ENCODE assay signal across 19 cellular contexts in genomic region chr6:159578629-159579028, GRCh38.
A peak's percentile ranks its signal among the peaks of the same experiment; 100 is the strongest.
DNase-seq lines count a peak whose midpoint lies in the region; ATAC-seq, FAIRE-seq and TF ChIP-seq lines count a peak whose summit lies in the region.
"Had no signal": no experiment of that assay in that cellular context is flagged by ENCODE, and none has a peak within 500 bp of the region (broad histone marks: within the 10 kb centered on the region; RNA-seq: fewer than 3 reads in every experiment).

No MANE protein-coding gene starts in this region.

- no peak for DNase-seq in activated naive CD8-positive, alpha-beta T cell treated with anti-CD3 and anti-CD28 coated beads, Interleukin-2, amount 50 U/mL, for 24 hours
- no peak for DNase-seq in activated naive CD8-positive, alpha-beta T cell treated with anti-CD3 and anti-CD28 coated beads for 36 hours
- DNase-seq in RCC 7860 (ENCODE audit: low spot score) (peak; percentile 44), bronchial epithelial cell (ENCODE audit: low read depth) (peak; percentile 39), renal cortical epithelial cell (ENCODE audit: low read depth) (peak; percentile 59), activated T-cell treated with anti-CD3 and anti-CD28 coated beads for 4 hours (no peak), left lung (no peak), Right ventricle myocardium superior (no peak)
- DNase-seq: 8988T; CD8-positive, alpha-beta memory T cell; DMS 273 treated with DMSO at 0.1 percent for 48 hours; GOT3; NCI-H1105; NCI-H1694; NCI-H2107; NCI-H2227 treated with DMSO at 0.1 percent for 48 hours; SJCRH30 had no signal

- peaks cover 26% of the 10 kb centered on the region for H3K27me3 Mint-ChIP-seq in activated naive CD8-positive, alpha-beta T cell treated with anti-CD3 and anti-CD28 coated beads, Interleukin-2, amount 50 U/mL, for 24 hours
- peaks cover 20% of the 10 kb centered on the region for H3K27me3 Mint-ChIP-seq in activated naive CD8-positive, alpha-beta T cell treated with anti-CD3 and anti-CD28 coated beads for 36 hours

- H3K4me1 Mint-ChIP-seq in activated naive CD8-positive, alpha-beta T cell treated with anti-CD3 and anti-CD28 coated beads, Interleukin-2, amount 50 U/mL, for 24 hours: no peaks in the 10 kb centered on the region
- no peaks in the 10 kb centered on the region for H3K4me1 Mint-ChIP-seq in activated naive CD8-positive, alpha-beta T cell treated with anti-CD3 and anti-CD28 coated beads for 36 hours
- H3K4me1 Mint-ChIP-seq: CD8-positive, alpha-beta memory T cell had no signal

- TF ChIP-seq CTCF in bronchial epithelial cell (IDR thresholded peaks at IDR 0.05; ENCODE audit: insufficient read depth, low read length, severe bottlenecking) (no peak), left lung (IDR thresholded peaks at IDR 0.05) (no peak)

- H3K36me3 ChIP-seq in bronchial epithelial cell (ENCODE audit: control insufficient read depth, insufficient read depth, low read length) (no peaks in the 10 kb centered on the region), left lung (no peaks in the 10 kb centered on the region)
- H3K36me3 ChIP-seq: BLaER1 treated with 17β-estradiol and CSF1 and Interleukin-3, amounts not matched to agents 10 nM and 100 nM; SJCRH30 had no signal

- no peak overlapping the region for H3K27ac Mint-ChIP-seq in activated naive CD8-positive, alpha-beta T cell treated with anti-CD3 and anti-CD28 coated beads, Interleukin-2, amount 50 U/mL, for 24 hours
- no peak overlapping the region for H3K27ac Mint-ChIP-seq in activated naive CD8-positive, alpha-beta T cell treated with anti-CD3 and anti-CD28 coated beads for 36 hours
- H3K27ac Mint-ChIP-seq: CD8-positive, alpha-beta memory T cell had no signal

- no peaks in the 10 kb centered on the region for H3K9me3 ChIP-seq in left lung
- H3K9me3 ChIP-seq: SJCRH30 had no signal

- ATAC-seq in activated naive CD8-positive, alpha-beta T cell treated with anti-CD3 and anti-CD28 coated beads, Interleukin-2, amount 50 U/mL, for 24 hours: peak; percentile 45
- no peak for ATAC-seq in left lung
- ATAC-seq in Right ventricle myocardium superior (ENCODE audit: poor library complexity): no peak

- H3K27ac ChIP-seq in left lung: no peak overlapping the region
- H3K27ac ChIP-seq: BLaER1 treated with 17β-estradiol and CSF1 and Interleukin-3, amounts not matched to agents 10 nM and 100 nM; SJCRH30 had no signal

- H3K9me3 Mint-ChIP-seq in activated naive CD8-positive, alpha-beta T cell treated with anti-CD3 and anti-CD28 coated beads, Interleukin-2, amount 50 U/mL, for 24 hours: peaks cover 13% of the 10 kb centered on the region
- H3K9me3 Mint-ChIP-seq in activated naive CD8-positive, alpha-beta T cell treated with anti-CD3 and anti-CD28 coated beads for 36 hours: no peaks in the 10 kb centered on the region

- FAIRE-seq in RCC 7860 (lab: Jason Lieb, UNC): no peak
- FAIRE-seq in bronchial epithelial cell (lab: Jason Lieb, UNC): no peak
- FAIRE-seq: GM12892 had no signal

- no peaks in the 10 kb centered on the region for H3K4me1 ChIP-seq in left lung
- H3K4me1 ChIP-seq: BLaER1 treated with 17β-estradiol and CSF1 and Interleukin-3, amounts not matched to agents 10 nM and 100 nM; SJCRH30 had no signal

- peaks cover 3% of the 10 kb centered on the region for H3K36me3 Mint-ChIP-seq in activated naive CD8-positive, alpha-beta T cell treated with anti-CD3 and anti-CD28 coated beads, Interleukin-2, amount 50 U/mL, for 24 hours (ENCODE audit: low read depth)
- peaks cover 3% of the 10 kb centered on the region for H3K36me3 Mint-ChIP-seq in activated naive CD8-positive, alpha-beta T cell treated with anti-CD3 and anti-CD28 coated beads for 36 hours

- intact Hi-C loops in left lung (cut with DNase I): no loop called here
- intact Hi-C loops in Right ventricle myocardium superior (cut with DNase I): no loop called here

- H3K4me3 Mint-ChIP-seq in activated naive CD8-positive, alpha-beta T cell treated with anti-CD3 and anti-CD28 coated beads, Interleukin-2, amount 50 U/mL, for 24 hours: no peak overlapping the region
- no peak overlapping the region for H3K4me3 Mint-ChIP-seq in activated naive CD8-positive, alpha-beta T cell treated with anti-CD3 and anti-CD28 coated beads for 36 hours
- H3K4me3 Mint-ChIP-seq: CD8-positive, alpha-beta memory T cell had no signal

- H3K27me3 ChIP-seq in bronchial epithelial cell (ENCODE audit: control insufficient read depth, insufficient read depth, low read length) (no peaks in the 10 kb centered on the region), left lung (no peaks in the 10 kb centered on the region)
- H3K27me3 ChIP-seq: BLaER1 treated with 17β-estradiol and CSF1 and Interleukin-3, amounts not matched to agents 10 nM and 100 nM; SJCRH30 had no signal

- H3K4me3 ChIP-seq in bronchial epithelial cell (ENCODE audit: low read depth, low read length) (no peak overlapping the region), left lung (no peak overlapping the region)
- H3K4me3 ChIP-seq: BLaER1 treated with 17β-estradiol and CSF1 and Interleukin-3, amounts not matched to agents 10 nM and 100 nM; SJCRH30 had no signal

Comparison
In these comparisons a context has a peak if more than half of its experiments do, and no peak if none do; other contexts are left out.
1. DNase-seq: peak in RCC 7860 (single experiment), bronchial epithelial cell (single experiment) and renal cortical epithelial cell (single experiment); none in activated naive CD8-positive, alpha-beta T cell treated with anti-CD3 and anti-CD28 coated beads, Interleukin-2, amount 50 U/mL, for 24 hours (single experiment), activated naive CD8-positive, alpha-beta T cell treated with anti-CD3 and anti-CD28 coated beads for 36 hours (single experiment), activated T-cell treated with anti-CD3 and anti-CD28 coated beads for 4 hours (single experiment), left lung (0 of 2) and Right ventricle myocardium superior (single experiment).